ENCODE assay signal across 8 cellular contexts in genomic region chrX:9352683-9353430, GRCh38.
A peak's percentile ranks its signal among the peaks of the same experiment; 100 is the strongest.
DNase-seq lines count a peak whose midpoint lies in the region; ATAC-seq and TF ChIP-seq lines count a peak whose summit lies in the region.

No MANE protein-coding gene starts in this region.

- peaks cover 26% of the 10 kb centered on the region for H3K4me1 ChIP-seq in CD8-positive, alpha-beta memory T cell (ENCODE audit: insufficient read depth, low read length)
- H3K4me1 ChIP-seq in esophagus squamous epithelium (peaks cover 0 to 14% (median 3%) of the 10 kb centered on the region in 3 donors), Caco-2 (no peaks in the 10 kb centered on the region)

- no peak for TF ChIP-seq POLR2A in esophagus squamous epithelium (IDR thresholded peaks at IDR 0.05)

- H3K27me3 Mint-ChIP-seq in CD8-positive, alpha-beta memory T cell: peaks cover 0 to 1% of the 10 kb centered on the region in 2 donors
- H3K27me3 Mint-ChIP-seq in T-helper 17 cell: no peaks in the 10 kb centered on the region
- no peaks in the 10 kb centered on the region for H3K27me3 Mint-ChIP-seq in Caco-2 (ENCODE audit: insufficient read depth, unreplicated experiment)

- DNase-seq in CD8-positive, alpha-beta memory T cell: peak in 4 of 5 donors; percentile 1 to 54 (median 30)
- DNase-seq in T-helper 17 cell: no peak
- DNase-seq in esophagus squamous epithelium (lab: John Stamatoyannopoulos, UW): peak; percentile 11
- peak; percentile 31 for DNase-seq in stimulated activated naive CD4-positive, alpha-beta T cell treated with Interleukin-2 at 50 U/mL for 16 hours (lab: John Stamatoyannopoulos, UW)
- DNase-seq in Caco-2: no peak
- no peak for DNase-seq in DMS53 treated with DMSO at 0.1 percent for 48 hours (lab: John Stamatoyannopoulos, UW; ENCODE audit: unreplicated experiment)

- no peaks in the 10 kb centered on the region for H3K9me3 ChIP-seq in CD8-positive, alpha-beta memory T cell (ENCODE audit: low read length)
- H3K9me3 ChIP-seq in T-helper 17 cell (ENCODE audit: control insufficient read depth, low read length, poor library complexity, severe bottlenecking) (no peaks in the 10 kb centered on the region), esophagus squamous epithelium (no peaks in the 10 kb centered on the region), Caco-2 (no peaks in the 10 kb centered on the region)

- peaks cover 0 to 5% (median 5%) of the 10 kb centered on the region in 3 donors for H3K36me3 Mint-ChIP-seq in CD8-positive, alpha-beta memory T cell
- peaks cover 2% of the 10 kb centered on the region for H3K36me3 Mint-ChIP-seq in T-helper 17 cell (ENCODE audit: low read depth)
- H3K36me3 Mint-ChIP-seq in Caco-2 (ENCODE audit: insufficient read depth, unreplicated experiment): no peaks in the 10 kb centered on the region

- H3K9me3 Mint-ChIP-seq in CD8-positive, alpha-beta memory T cell: peaks cover 0 to 6% (median 0%) of the 10 kb centered on the region in 5 donors
- no peaks in the 10 kb centered on the region for H3K9me3 Mint-ChIP-seq in Caco-2 (ENCODE audit: unreplicated experiment)

- peaks cover 45 to 51% (median 50%) of the 10 kb centered on the region in 3 donors for H3K4me1 Mint-ChIP-seq in CD8-positive, alpha-beta memory T cell
- H3K4me1 Mint-ChIP-seq in T-helper 17 cell (peaks cover 20% of the 10 kb centered on the region), Caco-2 (ENCODE audit: low read depth, unreplicated experiment) (peaks cover 8% of the 10 kb centered on the region)

- ATAC-seq in GM19351 (IDR thresholded peaks at IDR 0.05; ENCODE audit: unreplicated experiment) (peak; percentile 67), HG03175 (IDR thresholded peaks at IDR 0.05; ENCODE audit: unreplicated experiment) (peak; percentile 72), T-helper 17 cell (peak; percentile 30)

- H3K27me3 ChIP-seq in CD8-positive, alpha-beta memory T cell (ENCODE audit: insufficient read depth, low read length, poor library complexity, severe bottlenecking): no peaks in the 10 kb centered on the region
- H3K27me3 ChIP-seq in esophagus squamous epithelium (no peaks in the 10 kb centered on the region), Caco-2 (replicated peaks; ENCODE audit: control insufficient read depth, insufficient read depth, low read length) (no peaks in the 10 kb centered on the region)

- no TSS peak for BruUV-seq in Caco-2 (replicated peaks; lab: Mats Ljungman, UMichigan)

- H3K27ac ChIP-seq in CD8-positive, alpha-beta memory T cell (ENCODE audit: low read depth, low read length): peak overlapping the region; percentile 71
- H3K27ac ChIP-seq in esophagus squamous epithelium: peak overlapping the region in 3 of 4 donors; percentile 2 to 48 (median 24)

- H3K27ac Mint-ChIP-seq in CD8-positive, alpha-beta memory T cell: peak overlapping the region; percentile 49 to 91 (median 84)
- H3K27ac Mint-ChIP-seq in T-helper 17 cell (peak overlapping the region; percentile 94), Caco-2 (ENCODE audit: unreplicated experiment) (no peak overlapping the region)

- CTCF ChIA-PET in CD8-positive, alpha-beta memory T cell (lab: Charles Lee): interaction anchor here (1.0 kb wide), 1 partner anchor 12 kb away, joined by 3 read pairs; no protein-coding TSS in a partner anchor
- CTCF ChIA-PET in Caco-2 (lab: Charles Lee): interaction anchor here (0.6 kb wide), 1 partner anchor 37 kb away, joined by 4 read pairs; no protein-coding TSS in a partner anchor

- peak overlapping the region; percentile 14 for H3K4me3 ChIP-seq in CD8-positive, alpha-beta memory T cell (ENCODE audit: low read length)
- H3K4me3 ChIP-seq in esophagus squamous epithelium: no peak overlapping the region
- H3K4me3 ChIP-seq in Caco-2 (ENCODE audit: low read depth, low read length): no peak overlapping the region

- POLR2A ChIA-PET in CD8-positive, alpha-beta memory T cell (lab: Charles Lee): interaction anchor here (3.1 kb wide), 1 partner anchor 12 kb away, joined by 15 read pairs; no protein-coding TSS in a partner anchor
- POLR2A ChIA-PET in Caco-2 (lab: Charles Lee): no interaction called here

- TF ChIP-seq CTCF in esophagus squamous epithelium (IDR thresholded peaks at IDR 0.05): no peak
- no peak for TF ChIP-seq CTCF in Caco-2 (IDR thresholded peaks at IDR 0.05; ENCODE audit: insufficient read depth in 1 of 2, low read depth in 1 of 2, low read length in 1 of 2, severe bottlenecking in 1 of 2, unreplicated experiment in 1 of 2)

- intact Hi-C loops in esophagus squamous epithelium (cut with DNase I): no loop called here
- intact Hi-C loops in Caco-2 (cut with micrococcal nuclease; ENCODE audit: unreplicated experiment): no loop called here

- peak overlapping the region; percentile 19 to 86 (median 75) for H3K4me3 Mint-ChIP-seq in CD8-positive, alpha-beta memory T cell
- H3K4me3 Mint-ChIP-seq in T-helper 17 cell: peak overlapping the region; percentile 80
- no peak overlapping the region for H3K4me3 Mint-ChIP-seq in Caco-2 (ENCODE audit: unreplicated experiment)

- H3K36me3 ChIP-seq in CD8-positive, alpha-beta memory T cell (ENCODE audit: insufficient read depth, low read length): no peaks in the 10 kb centered on the region
- H3K36me3 ChIP-seq in esophagus squamous epithelium (no peaks in the 10 kb centered on the region), Caco-2 (ENCODE audit: control insufficient read depth, insufficient read depth, low read length) (no peaks in the 10 kb centered on the region)

- 14 to 36% methylated on average over 14 to 16 of the region's 16 CpGs for WGBS in esophagus squamous epithelium, 2 donors

Comparison
In these comparisons a context has a peak if more than half of its experiments do, and no peak if none do; other contexts are left out.
1. DNase-seq: peak in CD8-positive, alpha-beta memory T cell (4 of 5), esophagus squamous epithelium (single experiment) and stimulated activated naive CD4-positive, alpha-beta T cell treated with Interleukin-2 at 50 U/mL for 16 hours (single experiment); none in T-helper 17 cell (0 of 3), Caco-2 (0 of 2) and DMS53 treated with DMSO at 0.1 percent for 48 hours (single experiment).
2. Peak in every context shown above with its lines, with median percentiles within 50 percentile points of each other: ATAC-seq.